In the genomic region with DNA sequence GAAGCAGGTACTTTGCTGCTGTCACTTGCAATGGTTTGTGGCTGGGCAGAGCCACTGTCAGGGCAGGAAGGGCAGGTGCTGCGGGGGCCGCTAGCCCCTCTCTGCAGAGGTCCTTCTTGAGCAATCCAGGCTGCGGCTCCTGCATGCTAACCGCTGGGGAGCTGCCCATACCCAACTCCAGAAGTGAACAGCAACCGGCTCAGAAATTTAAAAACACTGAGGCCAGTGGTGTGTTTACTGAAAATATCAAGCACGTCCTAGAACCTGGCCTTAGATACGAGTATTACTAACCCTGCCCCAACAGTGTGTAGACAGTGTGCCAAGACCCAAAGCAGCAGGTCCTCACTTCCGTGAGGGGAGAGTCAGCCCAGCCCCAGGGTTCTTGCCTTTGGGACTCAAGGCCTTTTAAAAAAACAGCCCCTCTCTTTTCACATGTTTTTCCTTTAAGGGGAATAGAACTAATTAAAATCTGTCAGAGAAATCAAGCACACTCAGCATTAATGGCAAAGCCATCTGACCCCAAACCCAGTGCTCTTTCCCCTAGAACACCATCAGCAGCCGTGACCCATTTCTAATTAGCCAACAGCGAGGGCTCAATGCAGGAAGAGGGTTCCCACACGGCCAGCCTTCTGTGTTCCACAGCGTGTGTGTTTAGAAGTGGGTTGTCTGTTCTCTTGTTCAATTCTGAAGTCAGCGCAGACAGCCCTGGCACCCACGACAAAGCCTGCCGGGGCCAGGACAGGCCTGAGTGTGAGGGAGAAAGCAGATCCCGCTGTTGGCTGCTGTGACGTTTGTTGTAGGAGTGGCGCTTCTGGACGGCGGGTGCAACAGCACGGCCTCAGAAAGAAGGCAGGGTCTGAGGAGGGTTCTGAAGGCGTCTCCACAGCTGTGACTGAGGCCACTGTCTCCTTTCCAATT, we compare ENCODE assay signal across 9 cellular contexts.
A peak's percentile ranks its signal among the peaks of the same experiment; 100 is the strongest.
DNase-seq lines count a peak whose midpoint lies in the region; ATAC-seq and TF ChIP-seq lines count a peak whose summit lies in the region.
"Had no signal": no experiment of that assay in that cellular context is flagged by ENCODE, and none has a peak within 500 bp of the region (broad histone marks: within the 10 kb centered on the region; RNA-seq: fewer than 3 reads in every experiment).

No MANE protein-coding gene starts in this region.

- no peaks in the 10 kb centered on the region for H3K27me3 ChIP-seq in BLaER1 treated with 17β-estradiol and CSF1 and Interleukin-3, amounts not matched to agents 10 nM and 100 nM
- H3K27me3 ChIP-seq in left ventricle myocardium inferior (ENCODE audit: low read depth) (no peaks in the 10 kb centered on the region), ovary (no peaks in the 10 kb centered on the region)

- peak overlapping the region; percentile 34 to 82 (median 69) for H3K4me2 ChIP-seq in BLaER1 treated with 17β-estradiol and CSF1 and Interleukin-3, amounts not matched to agents 10 nM and 100 nM

- WGBS in ovary, 3 donors: 22 to 36% (median 27%) methylated on average over 22 of the region's 22 CpGs

- intact Hi-C loops in left ventricle myocardium inferior (cut with micrococcal nuclease) (no loop called here), ovary (cut with DNase I) (no loop called here)

- H3K4me1 ChIP-seq in BLaER1 treated with 17β-estradiol and CSF1 and Interleukin-3, amounts not matched to agents 10 nM and 100 nM: peaks cover 17 to 60% (median 41%) of the 10 kb centered on the region in 10 experiments
- H3K4me1 ChIP-seq in left ventricle myocardium inferior: peaks cover 70% of the 10 kb centered on the region
- H3K4me1 ChIP-seq in ovary (ENCODE audit: insufficient read depth): peaks cover 10% of the 10 kb centered on the region

- no peak for TF ChIP-seq POLR2A in ovary (IDR thresholded peaks at IDR 0.05)

- peaks cover 2 to 4% (median 3%) of the 10 kb centered on the region in 11 experiments; a peak in 21 of 22 replicates for H3K9me3 ChIP-seq in BLaER1 treated with 17β-estradiol and CSF1 and Interleukin-3, amounts not matched to agents 10 nM and 100 nM (replicated peaks in 1 of 11)
- no peaks in the 10 kb centered on the region for H3K9me3 ChIP-seq in left ventricle myocardium inferior (replicated peaks)
- H3K9me3 ChIP-seq in ovary: no peaks in the 10 kb centered on the region

- H3K27ac ChIP-seq in BLaER1 treated with 17β-estradiol and CSF1 and Interleukin-3, amounts not matched to agents 10 nM and 100 nM: no peak overlapping the region
- peak overlapping the region; percentile 87 for H3K27ac ChIP-seq in left ventricle myocardium inferior (replicated peaks)
- H3K27ac ChIP-seq in ovary: peak overlapping the region; percentile 9 to 79

- no peaks in the 10 kb centered on the region for H4K20me1 ChIP-seq in BLaER1 treated with 17β-estradiol and CSF1 and Interleukin-3, amounts not matched to agents 10 nM and 100 nM

- no peak for ATAC-seq in HG02870 (IDR thresholded peaks at IDR 0.05; ENCODE audit: unreplicated experiment)
- ATAC-seq in HG02885 (IDR thresholded peaks at IDR 0.05; ENCODE audit: poor library complexity, unreplicated experiment): no peak
- ATAC-seq in HG03108 (IDR thresholded peaks at IDR 0.05; ENCODE audit: unreplicated experiment): no peak

- TF ChIP-seq CTCF in left ventricle myocardium inferior (IDR thresholded peaks at IDR 0.05; ENCODE audit: borderline replicate concordance): peak; percentile 18
- TF ChIP-seq CTCF in ovary (IDR thresholded peaks at IDR 0.05): no peak

- H3K4me3 ChIP-seq in BLaER1 treated with 17β-estradiol and CSF1 and Interleukin-3, amounts not matched to agents 10 nM and 100 nM: no peak overlapping the region
- H3K4me3 ChIP-seq in left ventricle myocardium inferior (peak overlapping the region; percentile 19), ovary (no peak overlapping the region)

- TF ChIP-seq EP300 in ovary (IDR thresholded peaks at IDR 0.05): no peak

- peak; percentile 49 for DNase-seq in activated CD8-positive, alpha-beta memory T cell treated with anti-CD3 and anti-CD28 coated beads, Interleukin-2, amount 50 U/mL, for 48 hours
- peak; percentile 87 for DNase-seq in left ventricle myocardium inferior
- DNase-seq in ovary: peak; percentile 57 to 74 (median 63)
- no peak for DNase-seq in NCI-H524 (lab: John Stamatoyannopoulos, UW)
- DNase-seq: cortex of kidney had no signal

- H3K9ac ChIP-seq in BLaER1 treated with 17β-estradiol and CSF1 and Interleukin-3, amounts not matched to agents 10 nM and 100 nM: no peak overlapping the region; a peak in 1 of 22 replicates

- no peaks in the 10 kb centered on the region for H3K36me3 ChIP-seq in BLaER1 treated with 17β-estradiol and CSF1 and Interleukin-3, amounts not matched to agents 10 nM and 100 nM
- H3K36me3 ChIP-seq in left ventricle myocardium inferior: no peaks in the 10 kb centered on the region
- no peaks in the 10 kb centered on the region for H3K36me3 ChIP-seq in ovary

Comparison
In these comparisons a context has a peak if more than half of its experiments do, and no peak if none do; other contexts are left out.
1. H3K27ac ChIP-seq: peak in left ventricle myocardium inferior (single experiment) and ovary (2 of 2); none in BLaER1 treated with 17β-estradiol and CSF1 and Interleukin-3, amounts not matched to agents 10 nM and 100 nM (0 of 11).
2. DNase-seq: peak in activated CD8-positive, alpha-beta memory T cell treated with anti-CD3 and anti-CD28 coated beads, Interleukin-2, amount 50 U/mL, for 48 hours (single experiment), left ventricle myocardium inferior (single experiment) and ovary (5 of 5); none in NCI-H524 (0 of 2).